ENCODE assay signal across 8 cellular contexts in the genomic region with DNA sequence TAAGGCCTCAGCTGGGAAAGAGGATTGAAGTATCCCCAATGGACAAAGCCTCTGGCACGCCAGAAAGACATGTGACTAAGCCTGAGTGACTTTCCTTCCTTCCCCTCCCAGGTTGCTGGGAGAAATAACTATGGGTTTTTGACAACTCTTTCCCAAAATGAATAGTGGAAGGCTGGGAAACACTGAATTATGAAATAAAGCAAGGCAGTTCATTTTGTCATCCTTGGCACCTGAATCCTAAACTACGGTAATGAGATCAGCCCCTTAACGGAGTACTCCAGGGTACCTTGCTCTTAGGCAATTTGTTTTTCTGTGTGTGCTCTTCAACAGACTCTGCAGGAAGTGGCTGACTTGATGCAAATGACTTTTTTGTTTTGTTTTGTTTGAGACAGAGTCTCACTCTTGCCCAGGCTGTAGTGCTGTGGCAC.
DNase-seq lines count a peak whose midpoint lies in the region; ATAC-seq and TF ChIP-seq lines count a peak whose summit lies in the region.

No MANE protein-coding gene starts in this region.

- ATAC-seq in GM21515 (IDR thresholded peaks at IDR 0.05; ENCODE audit: unreplicated experiment) (peak; percentile 83), left lobe of liver (no peak)

- H3K4me3 ChIP-seq in GM12865 (ENCODE audit: low read depth, low read length) (no peak overlapping the region), left ventricle myocardium inferior (peak overlapping the region; percentile 17)
- H3K4me3 ChIP-seq in Jurkat, Clone E6-1 (ENCODE audit: low read length), result no peak overlapping the region

- TF ChIP-seq CTCF in GM12865 (IDR thresholded peaks at IDR 0.05; ENCODE audit: insufficient read depth, low read depth, low read length, missing control alignments) (no peak), left ventricle myocardium inferior (IDR thresholded peaks at IDR 0.05; ENCODE audit: borderline replicate concordance) (no peak)

- no peaks in the 10 kb centered on the region for H3K36me3 ChIP-seq in left ventricle myocardium inferior

- DNase-seq in GM12865 (ENCODE audit: low read depth), result peak; percentile 74
- peak; percentile 55 for DNase-seq in Jurkat, Clone E6-1 (ENCODE audit: low read depth, low spot score)
- no peak for DNase-seq in left ventricle myocardium inferior
- no peak for DNase-seq in left lobe of liver (ENCODE audit: low spot score)
- DNase-seq in putamen (ENCODE audit: low spot score), result no peak
- no peak for DNase-seq in mesenteric fat pad (ENCODE audit: low spot score)
- DNase-seq in NCI-H524 (lab: John Stamatoyannopoulos, UW), result no peak

- no peaks in the 10 kb centered on the region for H3K9me3 ChIP-seq in left ventricle myocardium inferior (replicated peaks)

- intact Hi-C loops in left ventricle myocardium inferior (cut with micrococcal nuclease), result no loop called here

- peaks cover 51% of the 10 kb centered on the region for H3K4me1 ChIP-seq in left ventricle myocardium inferior

- peak overlapping the region; percentile 80 for H3K27ac ChIP-seq in left ventricle myocardium inferior (replicated peaks)

- H3K27me3 ChIP-seq in left ventricle myocardium inferior (ENCODE audit: low read depth), result no peaks in the 10 kb centered on the region

Comparison
In these comparisons a context has a peak if more than half of its experiments do, and no peak if none do; other contexts are left out.
1. DNase-seq: peak in GM12865 (single experiment) and Jurkat, Clone E6-1 (single experiment); none in left ventricle myocardium inferior (single experiment), left lobe of liver (single experiment), putamen (single experiment), mesenteric fat pad (single experiment) and NCI-H524 (0 of 2).